ENCODE assay signal across 1 cellular context in the genomic region with DNA sequence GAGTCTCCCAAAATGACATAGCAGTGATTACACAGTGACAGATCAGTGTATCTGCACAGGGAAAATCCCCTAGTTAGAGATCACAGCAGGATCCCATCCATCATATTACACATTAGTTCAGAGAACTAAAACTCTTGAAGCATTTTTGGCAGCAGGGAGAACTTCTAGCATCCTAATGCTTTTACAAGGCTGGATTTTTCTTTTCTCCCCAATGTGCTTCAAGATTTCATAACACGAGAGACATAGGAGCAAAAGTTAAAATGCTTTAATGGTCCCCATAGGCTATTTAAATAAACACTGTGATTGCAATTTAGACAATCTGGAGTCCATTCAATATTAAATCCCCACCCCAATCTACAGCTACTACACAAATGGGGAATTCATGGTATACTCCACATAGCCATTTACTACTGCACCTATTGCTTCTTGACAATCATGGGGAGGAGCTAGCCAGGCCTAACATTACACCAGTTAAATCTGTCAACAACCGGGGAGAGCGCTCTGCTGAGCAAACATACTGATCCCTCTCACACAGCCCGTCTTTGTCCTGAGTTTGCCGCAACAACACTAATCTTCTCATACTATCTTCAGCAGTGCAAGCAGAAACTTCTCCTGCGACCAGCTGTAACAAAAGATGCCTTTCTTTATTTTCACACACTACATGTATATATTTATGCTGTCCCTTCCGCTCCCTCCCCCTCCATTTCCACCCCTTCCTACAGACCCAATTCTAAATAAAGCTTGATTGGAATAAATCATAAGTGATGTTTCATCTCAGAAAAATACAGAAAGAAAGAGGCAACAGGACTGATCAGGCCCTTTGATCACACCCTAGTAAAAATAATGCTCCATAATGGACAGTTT.
TF ChIP-seq lines count a peak whose summit lies in the region.

No MANE protein-coding gene starts in this region.

TF ChIP-seq in HepG2, 621 proteins besides CTCF, POLR2A, EP300 and RAD21 (continued from another document and continues in another):
- TF ChIP-seq, protein P1, sequence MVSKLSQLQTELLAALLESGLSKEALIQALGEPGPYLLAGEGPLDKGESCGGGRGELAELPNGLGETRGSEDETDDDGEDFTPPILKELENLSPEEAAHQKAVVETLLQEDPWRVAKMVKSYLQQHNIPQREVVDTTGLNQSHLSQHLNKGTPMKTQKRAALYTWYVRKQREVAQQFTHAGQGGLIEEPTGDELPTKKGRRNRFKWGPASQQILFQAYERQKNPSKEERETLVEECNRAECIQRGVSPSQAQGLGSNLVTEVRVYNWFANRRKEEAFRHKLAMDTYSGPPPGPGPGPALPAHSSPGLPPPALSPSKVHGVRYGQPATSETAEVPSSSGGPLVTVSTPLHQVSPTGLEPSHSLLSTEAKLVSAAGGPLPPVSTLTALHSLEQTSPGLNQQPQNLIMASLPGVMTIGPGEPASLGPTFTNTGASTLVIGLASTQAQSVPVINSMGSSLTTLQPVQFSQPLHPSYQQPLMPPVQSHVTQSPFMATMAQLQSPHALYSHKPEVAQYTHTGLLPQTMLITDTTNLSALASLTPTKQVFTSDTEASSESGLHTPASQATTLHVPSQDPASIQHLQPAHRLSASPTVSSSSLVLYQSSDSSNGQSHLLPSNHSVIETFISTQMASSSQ (IDR thresholded peaks at IDR 0.05; ENCODE audit: low read depth), result peak; percentile 78
- TF ChIP-seq, protein P1 (CRISPR knock-in tag; IDR thresholded peaks at IDR 0.05; ENCODE audit: borderline replicate concordance), result peak; percentile 89; the same call in 1 of the 2 replicates
- no peak for TF ChIP-seq AKNA (CRISPR knock-in tag; IDR thresholded peaks at IDR 0.05; ENCODE audit: borderline replicate concordance)
- TF ChIP-seq ERF (CRISPR knock-in tag; IDR thresholded peaks at IDR 0.05), result peak; percentile 84; the same call in 1 of the 2 replicates
- no peak for TF ChIP-seq ZNF274 (CRISPR knock-in tag; IDR thresholded peaks at IDR 0.05)
- TF ChIP-seq, protein P2, sequence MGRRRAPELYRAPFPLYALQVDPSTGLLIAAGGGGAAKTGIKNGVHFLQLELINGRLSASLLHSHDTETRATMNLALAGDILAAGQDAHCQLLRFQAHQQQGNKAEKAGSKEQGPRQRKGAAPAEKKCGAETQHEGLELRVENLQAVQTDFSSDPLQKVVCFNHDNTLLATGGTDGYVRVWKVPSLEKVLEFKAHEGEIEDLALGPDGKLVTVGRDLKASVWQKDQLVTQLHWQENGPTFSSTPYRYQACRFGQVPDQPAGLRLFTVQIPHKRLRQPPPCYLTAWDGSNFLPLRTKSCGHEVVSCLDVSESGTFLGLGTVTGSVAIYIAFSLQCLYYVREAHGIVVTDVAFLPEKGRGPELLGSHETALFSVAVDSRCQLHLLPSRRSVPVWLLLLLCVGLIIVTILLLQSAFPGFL (CRISPR knock-in tag; IDR thresholded peaks at IDR 0.05), result no peak
- TF ChIP-seq ZKSCAN8 (CRISPR knock-in tag; IDR thresholded peaks at IDR 0.05; ENCODE audit: borderline replicate concordance), result 0 out of 2 replicates have a peak, but pooled peaks have one; percentile 44
- TF ChIP-seq, protein P3, sequence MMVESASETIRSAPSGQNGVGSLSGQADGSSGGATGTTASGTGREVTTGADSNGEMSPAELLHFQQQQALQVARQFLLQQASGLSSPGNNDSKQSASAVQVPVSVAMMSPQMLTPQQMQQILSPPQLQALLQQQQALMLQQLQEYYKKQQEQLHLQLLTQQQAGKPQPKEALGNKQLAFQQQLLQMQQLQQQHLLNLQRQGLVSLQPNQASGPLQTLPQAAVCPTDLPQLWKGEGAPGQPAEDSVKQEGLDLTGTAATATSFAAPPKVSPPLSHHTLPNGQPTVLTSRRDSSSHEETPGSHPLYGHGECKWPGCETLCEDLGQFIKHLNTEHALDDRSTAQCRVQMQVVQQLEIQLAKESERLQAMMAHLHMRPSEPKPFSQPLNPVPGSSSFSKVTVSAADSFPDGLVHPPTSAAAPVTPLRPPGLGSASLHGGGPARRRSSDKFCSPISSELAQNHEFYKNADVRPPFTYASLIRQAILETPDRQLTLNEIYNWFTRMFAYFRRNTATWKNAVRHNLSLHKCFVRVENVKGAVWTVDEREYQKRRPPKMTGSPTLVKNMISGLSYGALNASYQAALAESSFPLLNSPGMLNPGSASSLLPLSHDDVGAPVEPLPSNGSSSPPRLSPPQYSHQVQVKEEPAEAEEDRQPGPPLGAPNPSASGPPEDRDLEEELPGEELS (CRISPR knock-in tag; IDR thresholded peaks at IDR 0.05), result peak; percentile 99
- no peak for TF ChIP-seq ISX (CRISPR knock-in tag; conservative IDR thresholded peaks at IDR 0.05)
- peak; percentile 72; the same call in 1 of the 2 replicates for TF ChIP-seq IRX3 (CRISPR knock-in tag; IDR thresholded peaks at IDR 0.05; ENCODE audit: borderline replicate concordance, low read depth)
- no peak for TF ChIP-seq GMEB2 (CRISPR knock-in tag; IDR thresholded peaks at IDR 0.05; ENCODE audit: low read depth)
- no peak for TF ChIP-seq ESRRA (CRISPR knock-in tag; IDR thresholded peaks at IDR 0.05; ENCODE audit: low read depth)
- no peak for TF ChIP-seq ZNF432 (CRISPR knock-in tag; IDR thresholded peaks at IDR 0.05; ENCODE audit: borderline replicate concordance)
- TF ChIP-seq NPAS2 (CRISPR knock-in tag; IDR thresholded peaks at IDR 0.05; ENCODE audit: borderline replicate concordance), result no peak
- TF ChIP-seq, protein P4, sequence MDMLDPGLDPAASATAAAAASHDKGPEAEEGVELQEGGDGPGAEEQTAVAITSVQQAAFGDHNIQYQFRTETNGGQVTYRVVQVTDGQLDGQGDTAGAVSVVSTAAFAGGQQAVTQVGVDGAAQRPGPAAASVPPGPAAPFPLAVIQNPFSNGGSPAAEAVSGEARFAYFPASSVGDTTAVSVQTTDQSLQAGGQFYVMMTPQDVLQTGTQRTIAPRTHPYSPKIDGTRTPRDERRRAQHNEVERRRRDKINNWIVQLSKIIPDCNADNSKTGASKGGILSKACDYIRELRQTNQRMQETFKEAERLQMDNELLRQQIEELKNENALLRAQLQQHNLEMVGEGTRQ (IDR thresholded peaks at IDR 0.05; ENCODE audit: low read depth, low read length), result no peak
- TF ChIP-seq, protein P4 (CRISPR knock-in tag; IDR thresholded peaks at IDR 0.05; ENCODE audit: borderline replicate concordance), result no peak
- TF ChIP-seq ZNF503 (CRISPR knock-in tag; IDR thresholded peaks at IDR 0.05), result peak; percentile 93
- TF ChIP-seq, protein P5, sequence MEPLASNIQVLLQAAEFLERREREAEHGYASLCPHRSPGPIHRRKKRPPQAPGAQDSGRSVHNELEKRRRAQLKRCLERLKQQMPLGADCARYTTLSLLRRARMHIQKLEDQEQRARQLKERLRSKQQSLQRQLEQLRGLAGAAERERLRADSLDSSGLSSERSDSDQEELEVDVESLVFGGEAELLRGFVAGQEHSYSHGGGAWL (CRISPR knock-in tag; IDR thresholded peaks at IDR 0.05), result no peak
- TF ChIP-seq ZNF430 (CRISPR knock-in tag; IDR thresholded peaks at IDR 0.05), result 0 out of 2 replicates have a peak, but pooled peaks have one; percentile 31
- TF ChIP-seq SP4 (CRISPR knock-in tag; IDR thresholded peaks at IDR 0.05), result no peak
- peak; percentile 81; the same call in 1 of the 2 replicates for TF ChIP-seq CREM (IDR thresholded peaks at IDR 0.05)
- no peak for TF ChIP-seq CREM (CRISPR knock-in tag; IDR thresholded peaks at IDR 0.05)
- TF ChIP-seq ZNF569 (CRISPR knock-in tag; IDR thresholded peaks at IDR 0.05; ENCODE audit: borderline replicate concordance), result no peak
- TF ChIP-seq KLF6 (CRISPR knock-in tag; IDR thresholded peaks at IDR 0.05), result no peak
- no peak for TF ChIP-seq ZNF547 (CRISPR knock-in tag; IDR thresholded peaks at IDR 0.05)
- TF ChIP-seq KMT2B (CRISPR knock-in tag; IDR thresholded peaks at IDR 0.05), result 0 out of 2 replicates have a peak, but pooled peaks have one; percentile 61
- peak; percentile 86 for TF ChIP-seq IRF2 (CRISPR knock-in tag; IDR thresholded peaks at IDR 0.05)
- TF ChIP-seq KDM5B (CRISPR knock-in tag; IDR thresholded peaks at IDR 0.05; ENCODE audit: borderline replicate concordance), result no peak
- TF ChIP-seq ZSCAN9 (CRISPR knock-in tag; IDR thresholded peaks at IDR 0.05; ENCODE audit: borderline replicate concordance), result peak; percentile 91; the same call in 1 of the 2 replicates
